11 cellular contexts compared by ENCODE assay signal in the genomic region with DNA sequence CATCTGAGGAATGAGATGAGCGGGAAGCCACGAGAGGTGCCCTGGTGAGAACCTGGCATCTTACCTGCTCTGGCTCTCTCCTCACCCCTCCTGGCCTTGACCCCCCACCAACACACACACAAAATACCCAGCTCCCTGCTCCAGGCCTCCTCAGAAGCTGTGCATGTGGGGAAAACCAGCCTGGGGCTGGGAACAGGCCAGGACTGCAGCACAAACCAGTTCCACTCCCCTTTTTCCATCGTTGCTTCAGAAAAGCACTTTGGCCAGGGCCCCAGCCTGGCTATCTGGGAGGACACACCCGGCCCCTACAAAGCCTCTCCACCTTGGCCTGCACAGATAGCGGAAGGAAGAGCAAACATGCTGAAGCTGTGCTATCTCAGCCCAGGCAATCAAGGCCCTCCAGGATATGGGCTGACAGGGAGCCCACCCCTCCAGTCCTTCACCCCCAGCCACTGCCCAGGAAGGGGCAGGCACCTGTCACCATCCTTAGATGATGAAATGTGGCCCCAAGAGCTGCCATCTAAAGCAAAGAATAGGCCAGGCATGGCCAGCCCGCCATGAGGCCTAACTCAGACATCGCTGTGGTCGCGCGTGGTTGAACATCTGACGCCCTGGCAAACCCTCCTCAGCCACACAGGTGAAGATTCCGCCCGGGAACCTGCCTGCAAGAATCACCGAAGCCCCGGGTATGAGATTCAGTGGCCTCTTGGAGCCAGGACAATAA. TPM values are rescaled to one million over a fixed set of nuclear protein-coding genes. Genes with fewer than 3 reads are reported as not detected.
A peak's percentile ranks its signal among the peaks of the same experiment; 100 is the strongest.
DNase-seq lines count a peak whose midpoint lies in the region; ATAC-seq, FAIRE-seq and TF ChIP-seq lines count a peak whose summit lies in the region.
"Had no signal": no experiment of that assay in that cellular context is flagged by ENCODE, and none has a peak within 500 bp of the region (broad histone marks: within the 10 kb centered on the region; RNA-seq: fewer than 3 reads in every experiment).

No MANE protein-coding gene starts in this region.

- peak; percentile 58 for DNase-seq in HepG2 (ENCODE audit: low spot score)
- DNase-seq in right lobe of liver, result no peak
- DNase-seq in caudate nucleus (lab: John Stamatoyannopoulos, UW), result peak in 1 of 61 donors; percentile 96
- no peak for DNase-seq in AG08396 (ENCODE audit: low spot score)
- DNase-seq in NCI-H1436 (lab: John Stamatoyannopoulos, UW), result no peak
- DNase-seq in DMS79 treated with DMSO at 0.1 percent for 48 hours (lab: John Stamatoyannopoulos, UW), result no peak
- DNase-seq: central memory CD4-positive, alpha-beta T cell; KG1 had no signal

- in situ Hi-C loops in HepG2 (cut with HindIII; ENCODE audit: extremely low pct_ligation_motif_present, low pct_unique_long_range_greater_than_20kb), result no loop called here

- H3K4me1 ChIP-seq in HepG2 (ENCODE audit: insufficient read depth, low read length) (peaks cover 52% of the 10 kb centered on the region), right lobe of liver (peaks cover 0 to 25% (median 2%) of the 10 kb centered on the region in 4 donors), mucosa of stomach (ENCODE audit: control insufficient read depth, insufficient read depth, low read length) (peaks cover 60% of the 10 kb centered on the region)

- POLR2A ChIA-PET in HepG2 (lab: Yijun Ruan, JAX), result interaction anchor here (1.2 kb wide), 1 partner anchor 32 kb away, joined by 3 read pairs; no protein-coding TSS in a partner anchor

- H3K36me3 ChIP-seq in HepG2 (replicated peaks in 1 of 2; ENCODE audit: control insufficient read depth in 1 of 2, insufficient read depth in 2 of 2, low read length in 2 of 2) (peaks cover 11 to 16% of the 10 kb centered on the region in 2 experiments), right lobe of liver (peaks cover 0 to 3% (median 0%) of the 10 kb centered on the region in 4 donors), mucosa of stomach (ENCODE audit: control insufficient read depth, insufficient read depth, low read length) (no peaks in the 10 kb centered on the region)

- ATAC-seq in HepG2 (peak; percentile 23), right lobe of liver (no peak), HG02678 (IDR thresholded peaks at IDR 0.05; ENCODE audit: unreplicated experiment) (no peak)

- H3K27me3 ChIP-seq in HepG2 (ENCODE audit: control insufficient read depth in 1 of 2, insufficient read depth in 2 of 2, low read length in 2 of 2), result no peaks in the 10 kb centered on the region
- H3K27me3 ChIP-seq in right lobe of liver, result no peaks in the 10 kb centered on the region
- H3K27me3 ChIP-seq in mucosa of stomach (ENCODE audit: control insufficient read depth, insufficient read depth, low read length), result no peaks in the 10 kb centered on the region

- no peak overlapping the region for H3K9ac ChIP-seq in HepG2 (ENCODE audit: insufficient read depth, low read depth, low read length)
- peak overlapping the region; percentile 7 for H3K9ac ChIP-seq in mucosa of stomach (ENCODE audit: low read length)

- H4K20me1 ChIP-seq in HepG2 (ENCODE audit: insufficient read depth, low read length), result peaks cover 40% of the 10 kb centered on the region

- peak overlapping the region; percentile 50 for H3K4me2 ChIP-seq in HepG2 (ENCODE audit: low read depth, low read length)

- 78% methylated on average over 11 of the region's 15 CpGs for WGBS in HepG2 (ENCODE audit: low lambda C conversion rate)
- WGBS in right lobe of liver (ENCODE audit: insufficient coverage, low coverage, low lambda C conversion rate, missing lambda C conversion rate), result 63% methylated on average over 5 of the region's 15 CpGs

- H3K4me3 ChIP-seq in HepG2 (replicated peaks in 1 of 3; ENCODE audit: insufficient read depth in 1 of 3, low read depth in 2 of 3, low read length in 3 of 3), result 0 out of 6 replicates have a peak overlapping the region, but pooled peaks of 1 of the 3 experiments have one; percentile 12
- H3K4me3 ChIP-seq in right lobe of liver, result no peak overlapping the region
- H3K4me3 ChIP-seq in mucosa of stomach (ENCODE audit: low read length), result no peak overlapping the region
- H3K4me3 ChIP-seq: SK-N-MC had no signal

- intact Hi-C loops in HepG2 (cut with micrococcal nuclease; ENCODE audit: unreplicated experiment), result no loop called here
- intact Hi-C loops in right lobe of liver (cut with DNase I), result loop anchor here in 1 of 2 donors (10.0 kb wide), 1 partner anchor 62 kb away; no protein-coding TSS in a partner anchor

- no peak for TF ChIP-seq EP300 in HepG2 (IDR thresholded peaks at IDR 0.05; ENCODE audit: low read depth in 2 of 2, low read length in 2 of 2)
- TF ChIP-seq EP300 in HepG2 (CRISPR knock-in tag; IDR thresholded peaks at IDR 0.05; ENCODE audit: borderline replicate concordance), result no peak

- FAIRE-seq in HepG2 (lab: Jason Lieb, UNC), result peak; percentile 52

- TF ChIP-seq RAD21 in HepG2 (CRISPR knock-in tag; IDR thresholded peaks at IDR 0.05), result no peak

- TF ChIP-seq POLR2A in HepG2 (IDR thresholded peaks at IDR 0.05; ENCODE audit: insufficient read depth in 1 of 2, low read depth in 2 of 2, low read length in 2 of 2) (no peak), right lobe of liver (IDR thresholded peaks at IDR 0.05) (no peak)

- no peak overlapping the region for H2AFZ ChIP-seq in HepG2 (ENCODE audit: low read length)

- CTCF ChIA-PET in HepG2 (lab: Yijun Ruan, JAX; ENCODE audit: low intra/inter-chr PET ratio, low total read pairs), result no interaction called here

- peak overlapping the region; percentile 51 for H3K27ac ChIP-seq in HepG2 (ENCODE audit: extremely low read length, insufficient read depth, low read length)
- H3K27ac ChIP-seq in right lobe of liver, result peak overlapping the region in 1 of 3 donors; percentile 27
- H3K27ac ChIP-seq in caudate nucleus (ENCODE audit: low read depth, low read length), result peak overlapping the region; percentile 98
- H3K27ac ChIP-seq: SK-N-MC had no signal

- no TSS peak for BruUV-seq in HepG2 (replicated peaks; lab: Mats Ljungman, UMichigan)

- peaks cover 63% of the 10 kb centered on the region for H3K79me2 ChIP-seq in HepG2 (ENCODE audit: insufficient read depth, low read length)

- H3K9me3 ChIP-seq in HepG2 (ENCODE audit: low read length) (no peaks in the 10 kb centered on the region), right lobe of liver (no peaks in the 10 kb centered on the region), mucosa of stomach (ENCODE audit: control insufficient read depth, low read length) (no peaks in the 10 kb centered on the region)

- no peak for TF ChIP-seq CTCF in HepG2 (CRISPR knock-in tag; IDR thresholded peaks at IDR 0.05)
- TF ChIP-seq CTCF in right lobe of liver (IDR thresholded peaks at IDR 0.05), result no peak

TF ChIP-seq in HepG2, 621 proteins besides CTCF, POLR2A, EP300 and RAD21 (continues in another document):
- TF ChIP-seq DPF2 (CRISPR knock-in tag; IDR thresholded peaks at IDR 0.05; ENCODE audit: borderline replicate concordance, low read depth) (no peak), FOXJ3 (CRISPR knock-in tag; IDR thresholded peaks at IDR 0.05; ENCODE audit: borderline replicate concordance) (no peak), ZNF605 (CRISPR knock-in tag; IDR thresholded peaks at IDR 0.05) (0 out of 2 replicates have a peak, but pooled peaks have one; percentile 21), NONO (IDR thresholded peaks at IDR 0.05) (no peak), NONO (CRISPR knock-in tag; conservative IDR thresholded peaks at IDR 0.05) (peak; percentile 50; the same call in 1 of the 2 replicates), HNF4A (CRISPR knock-in tag; IDR thresholded peaks at IDR 0.05) (peak; percentile 51), NR2F6 (IDR thresholded peaks at IDR 0.05) (0 out of 2 replicates have a peak, but pooled peaks have one; percentile 11), NR2F6 (CRISPR knock-in tag; IDR thresholded peaks at IDR 0.05) (no peak)

RNA-seq across cellular contexts. Expression of a gene that starts 35.4 kb away (rescaled TPM):
- total RNA-seq in HepG2 (2016; rRNA removed; fragmentation: Illumina TruSeq; extraction: Trizol) (30.0 and 47.7 TPM in 2 replicates), right lobe of liver (10 to 100 TPM; 15.5 to 22.9 (median 18.1) TPM)
- 8.9 and 9.7 TPM in 2 replicates for total RNA-seq in HepG2 (2016; cell fraction: cytosol; rRNA removed; fragmentation: Illumina TruSeq; extraction: Trizol; ENCODE audit: low read depth)
- total RNA-seq in HepG2 (2016; cell fraction: insoluble cytoplasmic fraction; rRNA removed; fragmentation: Illumina TruSeq; extraction: Trizol), result 26.3 and 48.8 TPM in 2 replicates
- total RNA-seq in HepG2 (2016; cell fraction: membrane; rRNA removed; fragmentation: Illumina TruSeq; extraction: Trizol), result 21.3 and 21.7 TPM in 2 replicates
- total RNA-seq in HepG2 (2016; cell fraction: nucleus; rRNA removed; fragmentation: Illumina TruSeq; extraction: Trizol), result 39.3 and 43.4 TPM in 2 replicates
- polyA plus RNA-seq in HepG2 (2011; rRNA removed), result 30.1 and 38.6 TPM in 2 replicates
- polyA plus RNA-seq in HepG2 (2011; cell fraction: cytosol; rRNA removed), result 27.5 and 28.8 TPM in 2 replicates
- 96.1 and 99.7 TPM in 2 replicates for polyA plus RNA-seq in HepG2 (2011; cell fraction: nucleus; rRNA removed)
- 21.9 and 29.8 TPM in 2 replicates for polyA plus RNA-seq in HepG2 (2012)
- polyA plus RNA-seq in HepG2 (2016; cell fraction: cytosol; fragmentation: Illumina TruSeq; extraction: Trizol; ENCODE audit: low read depth), result 7.1 and 8.1 TPM in 2 replicates
- 25.8 and 29.7 TPM in 2 replicates for polyA plus RNA-seq in HepG2 (2016; cell fraction: insoluble cytoplasmic fraction; fragmentation: Illumina TruSeq; extraction: Trizol; ENCODE audit: low read depth)
- polyA plus RNA-seq in HepG2 (2016; cell fraction: membrane; fragmentation: Illumina TruSeq; extraction: Trizol; ENCODE audit: low read depth), result 14.7 and 16.1 TPM in 2 replicates
- polyA plus RNA-seq in HepG2 (2016; cell fraction: nucleus; fragmentation: Illumina TruSeq; extraction: Trizol; ENCODE audit: insufficient read depth, low read depth), result 78.0 and 82.4 TPM in 2 replicates
- 24.4 and 42.4 TPM in 2 replicates for polyA minus RNA-seq in HepG2 (2011; rRNA and poly(A)+ RNA removed; ENCODE audit: low replicate concordance)
- 13.1 and 16.7 TPM in 2 replicates for polyA minus RNA-seq in HepG2 (2011; cell fraction: cytosol; rRNA and poly(A)+ RNA removed)
- 18.4 and 22.0 TPM in 2 replicates for polyA minus RNA-seq in HepG2 (2011; cell fraction: nucleus; rRNA and poly(A)+ RNA removed)
